ENCODE assay signal across 10 cellular contexts in genomic region chr9:137118092-137118603, GRCh38. TPM values are rescaled to one million over a fixed set of nuclear protein-coding genes. Genes with fewer than 3 reads are reported as not detected.
DNase-seq lines count a peak whose midpoint lies in the region; ATAC-seq, FAIRE-seq and TF ChIP-seq lines count a peak whose summit lies in the region.
"Not testable (repeated sequence)": the region's sequence is repeated elsewhere in the genome, so short reads cannot be mapped to it uniquely, and the experiment has no call there.
"Had no signal": no experiment of that assay in that cellular context is flagged by ENCODE, and none has a peak within 500 bp of the region (broad histone marks: within the 10 kb centered on the region; RNA-seq: fewer than 3 reads in every experiment).

No MANE protein-coding gene starts in this region.

- not testable (repeated sequence) for H3K9me1 ChIP-seq in K562 (ENCODE audit: control insufficient read depth, insufficient read depth, low read length)

- WGBS in K562 (ENCODE audit: insufficient coverage, low coverage, missing lambda C conversion rate), result 80% methylated on average over 9 of the region's 12 CpGs
- 84% methylated on average over 12 of the region's 12 CpGs for WGBS in right cardiac atrium

- peak overlapping the region in 4 of 6 donors; percentile 54 to 97 (median 80) for H3K27ac Mint-ChIP-seq in naive B cell

- H3K4me3 Mint-ChIP-seq in naive B cell, result peak overlapping the region in 1 of 8 donors; percentile 66

- H3K79me2 ChIP-seq in K562 (ENCODE audit: control insufficient read depth, insufficient read depth, low read length), result peaks cover 20% of the 10 kb centered on the region

- in situ Hi-C loops in K562 (cut with MboI), result not testable (repeated sequence)

- not testable (repeated sequence) for DNase-seq in K562 (ENCODE audit: extremely low read depth in 1 of 4, low spot score in 3 of 4); naive B cell
- DNase-seq in right cardiac atrium, result peak in 2 of 3 donors; percentile 11 to 15

- H3K27ac ChIP-seq in BLaER1 treated with 17β-estradiol and CSF1 and Interleukin-3, amounts not matched to agents 10 nM and 100 nM, result peak overlapping the region in 8 of 11 experiments; percentile 23 to 80 (median 62); a peak in 15 of 22 replicates
- not testable (repeated sequence) for H3K27ac ChIP-seq in K562 (ENCODE audit: extremely low read depth, low read depth, low read length); right cardiac atrium (ENCODE audit: low read length)

- peaks cover 4 to 14% (median 4%) of the 10 kb centered on the region in 11 experiments; a peak in 18 of 22 replicates for H4K20me1 ChIP-seq in BLaER1 treated with 17β-estradiol and CSF1 and Interleukin-3, amounts not matched to agents 10 nM and 100 nM
- H4K20me1 ChIP-seq in K562 (replicated peaks; ENCODE audit: control insufficient read depth, insufficient read depth, low read length), result not testable (repeated sequence)

- not testable (repeated sequence) for ATAC-seq in K562; right cardiac atrium; naive B cell (ENCODE audit: low read depth in 2 of 2)

- peaks cover 21 to 34% (median 21%) of the 10 kb centered on the region in 3 donors for H3K4me1 Mint-ChIP-seq in naive B cell

- not testable (repeated sequence) for TF ChIP-seq CTCF in K562 (IDR thresholded peaks at IDR 0.05 in 2 of 3, conservative IDR thresholded peaks at IDR 0.05 in 1 of 3; ENCODE audit: insufficient read depth in 2 of 3, low read depth in 1 of 3, low read length in 3 of 3)

- not testable (repeated sequence) for H3K9me3 ChIP-seq in BLaER1 treated with 17β-estradiol and CSF1 and Interleukin-3, amounts not matched to agents 10 nM and 100 nM (replicated peaks in 1 of 11); K562 (replicated peaks; ENCODE audit: control insufficient read depth, insufficient read depth, low read depth, low read length); right cardiac atrium (ENCODE audit: control insufficient read depth, low read length)

- CTCF ChIA-PET in K562 (lab: Yijun Ruan, JAX; ENCODE audit: low intra/inter-chr PET ratio), result not testable (repeated sequence)

- intact Hi-C loops in K562 (cut with micrococcal nuclease), result loop anchor here (2.0 to 5.0 kb wide), 2 partner anchors 66 to 109 kb away; partner anchors contain the start of genes ENTPD2 and RNF224
- intact Hi-C loops in right cardiac atrium (cut with DNase I), result not testable (repeated sequence)

- TF ChIP-seq RAD21 in K562 (CRISPR knock-in tag; conservative IDR thresholded peaks at IDR 0.05 in 1 of 2, IDR thresholded peaks at IDR 0.05 in 1 of 2), result not testable (repeated sequence)

- not testable (repeated sequence) for FAIRE-seq in K562 (lab: Jason Lieb, UNC)

- not testable (repeated sequence) for BruUV-seq in K562 (replicated peaks; lab: Mats Ljungman, UMichigan)

- not testable (repeated sequence) for H3K4me3 ChIP-seq in BLaER1 treated with 17β-estradiol and CSF1 and Interleukin-3, amounts not matched to agents 10 nM and 100 nM; K562; right cardiac atrium (ENCODE audit: low read length)

- TF ChIP-seq EP300 in K562 (IDR thresholded peaks at IDR 0.05; ENCODE audit: low read length), result not testable (repeated sequence)

- not testable (repeated sequence) for H3K27me3 ChIP-seq in BLaER1 treated with 17β-estradiol and CSF1 and Interleukin-3, amounts not matched to agents 10 nM and 100 nM; K562 (ENCODE audit: control insufficient read depth in 2 of 2, insufficient read depth in 2 of 2, low read length in 2 of 2); right cardiac atrium (ENCODE audit: control insufficient read depth, insufficient read depth)

- H3K9me3 Mint-ChIP-seq in naive B cell, result not testable (repeated sequence)

- not testable (repeated sequence) for H3K36me3 ChIP-seq in BLaER1 treated with 17β-estradiol and CSF1 and Interleukin-3, amounts not matched to agents 10 nM and 100 nM; K562 (ENCODE audit: control insufficient read depth, insufficient read depth, low read length)

- H3K36me3 Mint-ChIP-seq in naive B cell, result not testable (repeated sequence)

- peak overlapping the region in 9 of 11 experiments; percentile 26 to 98 (median 96); a peak in 18 of 22 replicates for H3K4me2 ChIP-seq in BLaER1 treated with 17β-estradiol and CSF1 and Interleukin-3, amounts not matched to agents 10 nM and 100 nM
- H3K4me2 ChIP-seq in K562 (ENCODE audit: insufficient read depth, low read length), result not testable (repeated sequence)

- H3K9ac ChIP-seq in BLaER1 treated with 17β-estradiol and CSF1 and Interleukin-3, amounts not matched to agents 10 nM and 100 nM, result peak overlapping the region in 7 of 11 experiments; percentile 17 to 89 (median 85); a peak in 9 of 22 replicates
- not testable (repeated sequence) for H3K9ac ChIP-seq in K562 (ENCODE audit: insufficient read depth in 1 of 2, low read depth in 2 of 2, low read length in 2 of 2)

- H3K4me1 ChIP-seq in BLaER1 treated with 17β-estradiol and CSF1 and Interleukin-3, amounts not matched to agents 10 nM and 100 nM, result peaks cover 25 to 86% (median 85%) of the 10 kb centered on the region in 10 experiments
- H3K4me1 ChIP-seq in K562 (replicated peaks in 1 of 2; ENCODE audit: control insufficient read depth in 2 of 2, insufficient read depth in 2 of 2, low read length in 2 of 2), result peaks cover 26 to 46% of the 10 kb centered on the region in 2 experiments
- not testable (repeated sequence) for H3K4me1 ChIP-seq in right cardiac atrium (ENCODE audit: control insufficient read depth, insufficient read depth, low read length)

- POLR2A ChIA-PET in K562 (lab: Yijun Ruan, JAX), result interaction anchor here (1.0 to 1.1 kb wide), 2 partner anchors 10 to 109 kb away, joined by 3 read pairs; partner anchors contain the start of gene RNF224

- TF ChIP-seq POLR2A in K562 (conservative IDR thresholded peaks at IDR 0.05), result not testable (repeated sequence)

- H2AFZ ChIP-seq in K562 (ENCODE audit: low read depth, low read length), result not testable (repeated sequence)

- H3K27me3 Mint-ChIP-seq in naive B cell, result not testable (repeated sequence)

RNA-seq across cellular contexts. Expression of gene DPP7, which starts 3.6 kb away (rescaled TPM):
- 175 and 615 TPM in 2 replicates for total RNA-seq in K562 (2011; cell fraction: chromatin; rRNA removed; ENCODE audit: low replicate concordance)
- 837 and 852 TPM in 2 replicates for total RNA-seq in K562 (2011; cell fraction: nucleolus; rRNA removed)
- 311 and 347 TPM in 2 replicates for total RNA-seq in K562 (2011; cell fraction: nucleoplasm; rRNA removed)
- 231 and 272 TPM in 2 replicates for total RNA-seq in K562 (2014; rRNA removed)
- total RNA-seq in K562 (2014; rRNA removed; fragmentation: Illumina TruSeq; extraction: Trizol), result 11.3 and 24.9 TPM in 2 replicates
- 140 and 141 TPM in 2 replicates for total RNA-seq in K562 (2015; rRNA removed; fragmentation: Illumina TruSeq; extraction: Trizol)
- total RNA-seq in K562 (2021), result 311 and 322 TPM in 2 replicates
- polyA plus RNA-seq in K562 (2011; rRNA removed), result 132 and 158 TPM in 2 replicates
- polyA plus RNA-seq in K562 (2011; cell fraction: cytosol; rRNA removed), result 141 and 377 TPM in 2 replicates
- 1,627 and 2,902 TPM in 2 replicates for polyA plus RNA-seq in K562 (2011; cell fraction: nucleus; rRNA removed)
- polyA plus RNA-seq in K562 (2012), result 245 and 282 TPM in 2 replicates
- polyA plus RNA-seq in K562 (2014; fragmentation: Illumina TruSeq; extraction: Trizol), result 48.4 and 105 TPM in 2 replicates
- polyA plus RNA-seq in K562 (2014; fragmentation: Nextera tagmentation; extraction: Ambion mirVana), result 1 to 10 TPM in 1 of 2 experiments, under 1 TPM in 1; 0.99 to 4.1 TPM
- 352 and 365 TPM in 2 replicates for polyA plus RNA-seq in K562 (2014; rRNA removed)
- 9.4 and 25.8 TPM in 2 replicates for polyA minus RNA-seq in K562 (2011; rRNA and poly(A)+ RNA removed)
- polyA minus RNA-seq in K562 (2011; cell fraction: cytosol; rRNA and poly(A)+ RNA removed), result 61.7 and 63.0 TPM in 2 replicates
- 112 and 134 TPM in 2 replicates for polyA minus RNA-seq in K562 (2011; cell fraction: nucleus; rRNA and poly(A)+ RNA removed)
- total RNA-seq in right cardiac atrium, result 100 to 1,000 TPM; 211 to 288 (median 239) TPM
- polyA plus RNA-seq in right cardiac atrium, result 252 TPM
- 100 to 1,000 TPM in 4 of 6 donors, 10 to 100 TPM in 2; 71.5 to 142 (median 102) TPM for polyA plus RNA-seq in naive B cell (ENCODE audit: low read depth in 6 of 6)

RNA-seq across cellular contexts. Expression of gene GRIN1, which starts 20.8 kb away (rescaled TPM):
- total RNA-seq in K562 (2011; cell fraction: chromatin; rRNA removed; ENCODE audit: low replicate concordance), result 0.25 and 3.0 TPM in 2 replicates
- 0.67 and 3.3 TPM in 2 replicates for total RNA-seq in K562 (2011; cell fraction: nucleolus; rRNA removed)
- total RNA-seq in K562 (2011; cell fraction: nucleoplasm; rRNA removed), result 0.53 and 1.2 TPM in 2 replicates
- total RNA-seq in K562 (2014; rRNA removed), result not detected in 2 replicates
- total RNA-seq in K562 (2014; rRNA removed; fragmentation: Illumina TruSeq; extraction: Trizol), result not detected in 2 replicates
- not detected in 2 replicates for total RNA-seq in K562 (2015; rRNA removed; fragmentation: Illumina TruSeq; extraction: Trizol)
- 0.35 and 0.36 TPM in 2 replicates for total RNA-seq in K562 (2021)
- polyA plus RNA-seq in K562 (2011; rRNA removed), result 0.03 and 0.04 TPM in 2 replicates
- polyA plus RNA-seq in K562 (2011; cell fraction: cytosol; rRNA removed), result 0.04 and 0.07 TPM in 2 replicates
- polyA plus RNA-seq in K562 (2011; cell fraction: nucleus; rRNA removed), result 0.34 and 0.67 TPM in 2 replicates
- 0.35 and 0.38 TPM in 2 replicates for polyA plus RNA-seq in K562 (2012)
- 0.08 TPM in 1 of 2 replicates, not detected in the other for polyA plus RNA-seq in K562 (2014; fragmentation: Illumina TruSeq; extraction: Trizol)
- polyA plus RNA-seq in K562 (2014; fragmentation: Nextera tagmentation; extraction: Ambion mirVana), result not detected
- 0.08 and 0.16 TPM in 2 replicates for polyA plus RNA-seq in K562 (2014; rRNA removed)
- polyA minus RNA-seq in K562 (2011; rRNA and poly(A)+ RNA removed), result not detected in 2 replicates
- not detected in 2 replicates for polyA minus RNA-seq in K562 (2011; cell fraction: cytosol; rRNA and poly(A)+ RNA removed)
- polyA minus RNA-seq in K562 (2011; cell fraction: nucleus; rRNA and poly(A)+ RNA removed), result 0.13 and 0.56 TPM in 2 replicates
- under 1 TPM in 1 of 4 donors, not detected in 3; 0.08 TPM for total RNA-seq in right cardiac atrium
- 0.09 TPM for polyA plus RNA-seq in right cardiac atrium
- not detected for polyA plus RNA-seq in naive B cell (ENCODE audit: low read depth in 6 of 6)
- total RNA-seq: CD4-positive, CD25-positive, alpha-beta regulatory T cell; CD8-positive, alpha-beta memory T cell; G401; HT1080; IMR-90 had no signal
- polyA plus RNA-seq: AG04450; CD4-positive, CD25-positive, alpha-beta regulatory T cell; CD8-positive, alpha-beta memory T cell had no signal

RNA-seq across cellular contexts. Expression of gene MAN1B1, which starts 31.4 kb away (rescaled TPM):
- 158 and 355 TPM in 2 replicates for total RNA-seq in K562 (2011; cell fraction: chromatin; rRNA removed; ENCODE audit: low replicate concordance)
- total RNA-seq in K562 (2011; cell fraction: nucleolus; rRNA removed), result 181 and 194 TPM in 2 replicates
- total RNA-seq in K562 (2011; cell fraction: nucleoplasm; rRNA removed), result 119 and 136 TPM in 2 replicates
- total RNA-seq in K562 (2014; rRNA removed) (30.1 and 35.1 TPM in 2 replicates), K562 (2014; rRNA removed; fragmentation: Illumina TruSeq; extraction: Trizol) (14.4 and 14.8 TPM in 2 replicates), K562 (2015; rRNA removed; fragmentation: Illumina TruSeq; extraction: Trizol) (21.0 and 21.6 TPM in 2 replicates), K562 (2021) (33.9 and 36.6 TPM in 2 replicates), right cardiac atrium (10 to 100 TPM; 23.9 to 31.3 (median 28.1) TPM)
- polyA plus RNA-seq in K562 (2011; rRNA removed) (27.3 and 40.1 TPM in 2 replicates), K562 (2014; fragmentation: Illumina TruSeq; extraction: Trizol) (23.8 and 31.3 TPM in 2 replicates), K562 (2014; fragmentation: Nextera tagmentation; extraction: Ambion mirVana) (under 1 TPM; 0.55 to 0.89 TPM), K562 (2014; rRNA removed) (29.6 and 33.6 TPM in 2 replicates), right cardiac atrium (24.8 TPM), naive B cell (ENCODE audit: low read depth in 6 of 6) (10 to 100 TPM; 19.6 to 30.4 (median 24.3) TPM)
- polyA plus RNA-seq in K562 (2011; cell fraction: cytosol; rRNA removed), result 33.0 and 35.1 TPM in 2 replicates
- 128 and 134 TPM in 2 replicates for polyA plus RNA-seq in K562 (2011; cell fraction: nucleus; rRNA removed)
- 25.3 and 58.7 TPM in 2 replicates for polyA plus RNA-seq in K562 (2012)
- polyA minus RNA-seq in K562 (2011; rRNA and poly(A)+ RNA removed), result 32.0 and 36.7 TPM in 2 replicates
- 17.1 and 24.8 TPM in 2 replicates for polyA minus RNA-seq in K562 (2011; cell fraction: cytosol; rRNA and poly(A)+ RNA removed)
- polyA minus RNA-seq in K562 (2011; cell fraction: nucleus; rRNA and poly(A)+ RNA removed), result 38.5 and 64.6 TPM in 2 replicates

RNA-seq across cellular contexts. Expression of gene UAP1L1, which starts 40.8 kb away (rescaled TPM):
- 10.1 and 23.7 TPM in 2 replicates for total RNA-seq in K562 (2011; cell fraction: chromatin; rRNA removed; ENCODE audit: low replicate concordance)
- 16.3 and 18.0 TPM in 2 replicates for total RNA-seq in K562 (2011; cell fraction: nucleolus; rRNA removed)
- total RNA-seq in K562 (2011; cell fraction: nucleoplasm; rRNA removed), result 9.3 and 10.3 TPM in 2 replicates
- total RNA-seq in K562 (2014; rRNA removed) (3.7 and 5.1 TPM in 2 replicates), K562 (2014; rRNA removed; fragmentation: Illumina TruSeq; extraction: Trizol) (1.5 and 1.6 TPM in 2 replicates), K562 (2015; rRNA removed; fragmentation: Illumina TruSeq; extraction: Trizol) (5.1 and 5.2 TPM in 2 replicates), K562 (2021) (8.6 and 8.8 TPM in 2 replicates), right cardiac atrium (10 to 100 TPM in 3 of 4 donors, 1 to 10 TPM in 1; 9.8 to 14.0 (median 12.4) TPM)
- polyA plus RNA-seq in K562 (2011; rRNA removed) (1.5 and 3.0 TPM in 2 replicates), K562 (2014; fragmentation: Illumina TruSeq; extraction: Trizol) (5.2 and 5.3 TPM in 2 replicates), K562 (2014; fragmentation: Nextera tagmentation; extraction: Ambion mirVana) (under 1 TPM; 0.20 to 0.29 TPM), K562 (2014; rRNA removed) (5.0 and 7.1 TPM in 2 replicates), right cardiac atrium (10.1 TPM), naive B cell (ENCODE audit: low read depth in 6 of 6) (1 to 10 TPM; 1.7 to 6.1 (median 3.5) TPM)
- polyA plus RNA-seq in K562 (2011; cell fraction: cytosol; rRNA removed), result 2.4 and 2.6 TPM in 2 replicates
- polyA plus RNA-seq in K562 (2011; cell fraction: nucleus; rRNA removed), result 17.8 and 18.3 TPM in 2 replicates
- 6.6 and 13.1 TPM in 2 replicates for polyA plus RNA-seq in K562 (2012)
- 0.69 and 0.74 TPM in 2 replicates for polyA minus RNA-seq in K562 (2011; rRNA and poly(A)+ RNA removed)
- polyA minus RNA-seq in K562 (2011; cell fraction: cytosol; rRNA and poly(A)+ RNA removed), result 1.4 and 1.5 TPM in 2 replicates
- 3.0 and 4.1 TPM in 2 replicates for polyA minus RNA-seq in K562 (2011; cell fraction: nucleus; rRNA and poly(A)+ RNA removed)

RNA-seq across cellular contexts. Expression of gene SAPCD2, which starts 47.8 kb away (rescaled TPM):
- 12.7 and 42.0 TPM in 2 replicates for total RNA-seq in K562 (2011; cell fraction: chromatin; rRNA removed; ENCODE audit: low replicate concordance)
- total RNA-seq in K562 (2011; cell fraction: nucleolus; rRNA removed), result 49.3 and 51.2 TPM in 2 replicates
- 20.6 and 22.4 TPM in 2 replicates for total RNA-seq in K562 (2011; cell fraction: nucleoplasm; rRNA removed)
- total RNA-seq in K562 (2014; rRNA removed), result 91.8 and 115 TPM in 2 replicates
- total RNA-seq in K562 (2014; rRNA removed; fragmentation: Illumina TruSeq; extraction: Trizol), result 13.1 and 15.8 TPM in 2 replicates
- 40.8 and 42.4 TPM in 2 replicates for total RNA-seq in K562 (2015; rRNA removed; fragmentation: Illumina TruSeq; extraction: Trizol)
- 72.1 and 78.8 TPM in 2 replicates for total RNA-seq in K562 (2021)
- polyA plus RNA-seq in K562 (2011; rRNA removed), result 18.8 and 24.2 TPM in 2 replicates
- polyA plus RNA-seq in K562 (2011; cell fraction: cytosol; rRNA removed), result 28.2 and 80.8 TPM in 2 replicates
- 42.6 and 60.8 TPM in 2 replicates for polyA plus RNA-seq in K562 (2011; cell fraction: nucleus; rRNA removed)
- 27.0 and 33.0 TPM in 2 replicates for polyA plus RNA-seq in K562 (2012)
- polyA plus RNA-seq in K562 (2014; fragmentation: Illumina TruSeq; extraction: Trizol), result 18.3 and 41.2 TPM in 2 replicates
- 1 to 10 TPM; 3.4 to 3.7 TPM for polyA plus RNA-seq in K562 (2014; fragmentation: Nextera tagmentation; extraction: Ambion mirVana)
- polyA plus RNA-seq in K562 (2014; rRNA removed), result 56.5 and 67.8 TPM in 2 replicates
- polyA minus RNA-seq in K562 (2011; rRNA and poly(A)+ RNA removed), result 6.7 and 11.1 TPM in 2 replicates
- polyA minus RNA-seq in K562 (2011; cell fraction: cytosol; rRNA and poly(A)+ RNA removed), result 29.9 and 32.2 TPM in 2 replicates
- 16.6 and 17.5 TPM in 2 replicates for polyA minus RNA-seq in K562 (2011; cell fraction: nucleus; rRNA and poly(A)+ RNA removed)
- total RNA-seq in right cardiac atrium, result under 1 TPM; 0.08 to 0.63 (median 0.28) TPM
- 0.18 TPM for polyA plus RNA-seq in right cardiac atrium
- polyA plus RNA-seq in naive B cell (ENCODE audit: low read depth in 6 of 6), result under 1 TPM in 1 of 6 donors, not detected in 5; 0.05 TPM
